ENCODE assay signal across 25 cellular contexts in the genomic region with DNA sequence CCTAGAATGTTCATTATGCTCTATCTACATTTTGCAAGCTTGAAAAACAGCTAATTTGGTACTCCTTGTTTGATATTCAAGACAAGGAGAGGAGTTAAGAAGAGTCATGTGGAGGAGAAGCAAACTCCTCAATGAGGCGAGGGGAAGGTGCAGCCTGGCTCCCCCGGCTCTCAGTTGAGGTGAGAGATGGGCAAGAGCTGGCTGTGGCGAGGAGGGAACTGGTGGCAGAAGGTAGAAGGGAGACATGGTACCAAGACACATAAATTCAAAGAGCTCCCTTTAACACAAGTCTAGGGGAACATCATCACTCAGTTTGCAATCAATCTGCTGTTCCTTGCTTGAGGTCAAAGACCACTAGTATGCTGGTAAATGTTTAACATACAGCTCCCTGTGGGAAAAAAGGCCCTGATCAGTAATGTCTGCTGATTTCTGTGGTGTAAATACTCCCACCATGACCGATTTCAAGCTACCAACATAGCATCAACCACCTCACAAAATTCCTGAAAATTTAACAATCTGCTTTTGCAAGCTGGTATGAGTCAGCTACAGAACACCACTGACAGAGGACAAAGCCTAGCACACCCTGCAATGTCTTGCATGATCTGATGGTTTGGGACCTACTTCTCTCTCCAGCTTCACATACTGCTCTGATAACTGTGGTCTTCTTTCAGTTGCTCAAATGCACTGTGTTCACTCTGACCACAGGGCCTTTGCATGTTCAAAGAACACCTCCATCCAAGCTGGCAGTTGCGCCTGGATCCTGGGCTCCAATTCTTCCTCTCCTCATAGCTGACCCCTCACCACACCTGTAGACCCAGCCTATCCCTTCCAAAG.
DNase-seq lines count a peak whose midpoint lies in the region; ATAC-seq, FAIRE-seq and TF ChIP-seq lines count a peak whose summit lies in the region.
"Had no signal": no experiment of that assay in that cellular context is flagged by ENCODE, and none has a peak within 500 bp of the region (broad histone marks: within the 10 kb centered on the region; RNA-seq: fewer than 3 reads in every experiment).

No MANE protein-coding gene starts in this region.

- no peak for DNase-seq in natural killer cell treated with Interleukin-12 subunit alpha and Interleukin-12 subunit beta and Interleukin-15 and Interleukin-18, amount 100 ng/mL, for 72 hours (ENCODE audit: low spot score)
- no peak for DNase-seq in natural killer cell
- DNase-seq in HepG2 (ENCODE audit: low spot score) = peak; percentile 66
- DNase-seq in small intestine = peak; percentile 45
- DNase-seq in activated CD4-positive, alpha-beta T cell treated with anti-CD3 and anti-CD28 coated beads, Interleukin-2, amount 10 ng/mL, durations not matched to agents 7 days and 5 days = no peak
- DNase-seq: 8988T; ACHN; AML-193; BE2C; Caco-2; CD4-positive, alpha-beta T cell; DMS153; DND-41; GM23248; H7; HCEC 1CT had no signal

- FAIRE-seq in HepG2 (lab: Jason Lieb, UNC) (peak; percentile 98), small intestine (lab: Jason Lieb, UNC) (no peak)
- FAIRE-seq: A549, G401.6, GM12892, H1 had no signal

- TF ChIP-seq EP300 in HepG2 (IDR thresholded peaks at IDR 0.05; ENCODE audit: low read depth in 2 of 2, low read length in 2 of 2) (no peak), HepG2 (CRISPR knock-in tag; IDR thresholded peaks at IDR 0.05; ENCODE audit: borderline replicate concordance) (no peak)

- TF ChIP-seq RAD21 in HepG2 (CRISPR knock-in tag; IDR thresholded peaks at IDR 0.05) = no peak

- peak; percentile 9 to 22 for ATAC-seq in natural killer cell treated with Interleukin-12 subunit alpha and Interleukin-12 subunit beta and Interleukin-15 and Interleukin-18, amount 100 ng/mL, for 72 hours
- no peak for ATAC-seq in natural killer cell
- ATAC-seq in esophagus mucosa = peak; percentile 39
- peak; percentile 98 for ATAC-seq in HepG2
- ATAC-seq in HG03097 (IDR thresholded peaks at IDR 0.05; ENCODE audit: low FRiP score, unreplicated experiment) = no peak
- no peak for ATAC-seq in GM19455 (IDR thresholded peaks at IDR 0.05; ENCODE audit: unreplicated experiment)
- ATAC-seq: A549 had no signal

- CTCF ChIA-PET in HepG2 (lab: Yijun Ruan, JAX; ENCODE audit: low intra/inter-chr PET ratio, low total read pairs) = no interaction called here
- CTCF ChIA-PET in activated CD4-positive, alpha-beta T cell treated with anti-CD3 and anti-CD28 coated beads, Interleukin-2, amount 10 ng/mL, durations not matched to agents 7 days and 5 days (lab: Charles Lee) = interaction anchor here (0.6 kb wide), 1 partner anchor 990 kb away, joined by 3 read pairs; no protein-coding TSS in a partner anchor

- peaks cover 6% of the 10 kb centered on the region for H3K9me3 ChIP-seq in HepG2 (ENCODE audit: low read length)
- H3K9me3 ChIP-seq in small intestine (ENCODE audit: control insufficient read depth, low read depth) = no peaks in the 10 kb centered on the region
- H3K9me3 ChIP-seq: A549; BE2C; BLaER1 treated with 17β-estradiol and CSF1 and Interleukin-3, amounts not matched to agents 10 nM and 100 nM; Caco-2 had no signal

- H3K27ac ChIP-seq in HepG2 (ENCODE audit: extremely low read length, insufficient read depth, low read length) = no peak overlapping the region
- H3K27ac ChIP-seq in small intestine (ENCODE audit: low read depth in 1 of 2, low read length in 1 of 2) = no peak overlapping the region
- H3K27ac ChIP-seq: A549; BLaER1 treated with 17β-estradiol and CSF1 and Interleukin-3, amounts not matched to agents 10 nM and 100 nM; GM23248 had no signal

- POLR2A ChIA-PET in HepG2 (lab: Yijun Ruan, JAX) = no interaction called here
- POLR2A ChIA-PET in activated CD4-positive, alpha-beta T cell treated with anti-CD3 and anti-CD28 coated beads, Interleukin-2, amount 10 ng/mL, durations not matched to agents 7 days and 5 days (lab: Charles Lee) = no interaction called here

- no peaks in the 10 kb centered on the region for H3K9me3 Mint-ChIP-seq in natural killer cell treated with Interleukin-12 subunit alpha and Interleukin-12 subunit beta and Interleukin-15 and Interleukin-18, amount 100 ng/mL, for 72 hours
- H3K9me3 Mint-ChIP-seq in natural killer cell = peaks cover 0 to 4% of the 10 kb centered on the region in 2 donors
- no peaks in the 10 kb centered on the region for H3K9me3 Mint-ChIP-seq in activated CD4-positive, alpha-beta T cell treated with anti-CD3 and anti-CD28 coated beads, Interleukin-2, amount 10 ng/mL, durations not matched to agents 7 days and 5 days
- H3K9me3 Mint-ChIP-seq: CD4-positive, alpha-beta T cell had no signal

- H3K4me1 ChIP-seq in HepG2 (ENCODE audit: insufficient read depth, low read length) (peaks cover 17% of the 10 kb centered on the region), small intestine (ENCODE audit: control insufficient read depth in 2 of 2, insufficient read depth in 1 of 2, low read depth in 1 of 2, low read length in 1 of 2) (no peaks in the 10 kb centered on the region)
- H3K4me1 ChIP-seq: A549; BE2C; BLaER1 treated with 17β-estradiol and CSF1 and Interleukin-3, amounts not matched to agents 10 nM and 100 nM; Caco-2 had no signal

- WGBS in HepG2 (ENCODE audit: low lambda C conversion rate) = 27% methylated on average over 5 of the region's 5 CpGs
- 64 to 75% (median 69%) methylated on average over 5 of the region's 5 CpGs for WGBS in small intestine, 3 donors

- no peaks in the 10 kb centered on the region for H4K20me1 ChIP-seq in HepG2 (ENCODE audit: insufficient read depth, low read length)
- H4K20me1 ChIP-seq: BLaER1 treated with 17β-estradiol and CSF1 and Interleukin-3, amounts not matched to agents 10 nM and 100 nM had no signal

- peaks cover 2 to 9% of the 10 kb centered on the region in 2 donors for H3K27me3 Mint-ChIP-seq in natural killer cell treated with Interleukin-12 subunit alpha and Interleukin-12 subunit beta and Interleukin-15 and Interleukin-18, amount 100 ng/mL, for 72 hours
- H3K27me3 Mint-ChIP-seq in natural killer cell (ENCODE audit: low read depth in 2 of 2) = peaks cover 0 to 3% of the 10 kb centered on the region in 2 donors
- no peaks in the 10 kb centered on the region for H3K27me3 Mint-ChIP-seq in activated CD4-positive, alpha-beta T cell treated with anti-CD3 and anti-CD28 coated beads, Interleukin-2, amount 10 ng/mL, durations not matched to agents 7 days and 5 days
- H3K27me3 Mint-ChIP-seq: CD4-positive, alpha-beta T cell had no signal

- H3K79me2 ChIP-seq in HepG2 (ENCODE audit: insufficient read depth, low read length) = no peaks in the 10 kb centered on the region

- no peak for TF ChIP-seq CTCF in natural killer cell (IDR thresholded peaks at IDR 0.05)
- TF ChIP-seq CTCF in HepG2 (CRISPR knock-in tag; IDR thresholded peaks at IDR 0.05) = no peak

- H3K4me2 ChIP-seq in HepG2 (ENCODE audit: low read depth, low read length) = peak overlapping the region; percentile 45
- H3K4me2 ChIP-seq: A549; BLaER1 treated with 17β-estradiol and CSF1 and Interleukin-3, amounts not matched to agents 10 nM and 100 nM had no signal

- no peak overlapping the region for H3K9ac ChIP-seq in HepG2 (ENCODE audit: insufficient read depth, low read depth, low read length)
- H3K9ac ChIP-seq: BLaER1 treated with 17β-estradiol and CSF1 and Interleukin-3, amounts not matched to agents 10 nM and 100 nM; GM23248 had no signal

- no peak overlapping the region for H3K27ac Mint-ChIP-seq in natural killer cell treated with Interleukin-12 subunit alpha and Interleukin-12 subunit beta and Interleukin-15 and Interleukin-18, amount 100 ng/mL, for 72 hours
- no peak overlapping the region for H3K27ac Mint-ChIP-seq in natural killer cell
- H3K27ac Mint-ChIP-seq in activated CD4-positive, alpha-beta T cell treated with anti-CD3 and anti-CD28 coated beads, Interleukin-2, amount 10 ng/mL, durations not matched to agents 7 days and 5 days = no peak overlapping the region
- H3K27ac Mint-ChIP-seq: CD14-positive monocyte; CD4-positive, alpha-beta T cell had no signal

- no peak overlapping the region for H3K4me3 Mint-ChIP-seq in natural killer cell treated with Interleukin-12 subunit alpha and Interleukin-12 subunit beta and Interleukin-15 and Interleukin-18, amount 100 ng/mL, for 72 hours
- H3K4me3 Mint-ChIP-seq in natural killer cell = no peak overlapping the region
- H3K4me3 Mint-ChIP-seq in activated CD4-positive, alpha-beta T cell treated with anti-CD3 and anti-CD28 coated beads, Interleukin-2, amount 10 ng/mL, durations not matched to agents 7 days and 5 days = no peak overlapping the region
- H3K4me3 Mint-ChIP-seq: CD14-positive monocyte; CD4-positive, alpha-beta T cell had no signal

- peaks cover 0 to 2% of the 10 kb centered on the region in 2 experiments; a peak in 1 of 5 replicates for H3K27me3 ChIP-seq in HepG2 (ENCODE audit: control insufficient read depth in 1 of 2, insufficient read depth in 2 of 2, low read length in 2 of 2)
- H3K27me3 ChIP-seq in small intestine (ENCODE audit: control insufficient read depth in 2 of 2, insufficient read depth in 2 of 2, low read length in 2 of 2) = no peaks in the 10 kb centered on the region
- H3K27me3 ChIP-seq: BE2C; BLaER1 treated with 17β-estradiol and CSF1 and Interleukin-3, amounts not matched to agents 10 nM and 100 nM had no signal

- no peak for TF ChIP-seq POLR2A in HepG2 (IDR thresholded peaks at IDR 0.05; ENCODE audit: insufficient read depth in 1 of 2, low read depth in 2 of 2, low read length in 2 of 2)

- BruUV-seq in HepG2 (replicated peaks; lab: Mats Ljungman, UMichigan) = no TSS peak

- no peaks in the 10 kb centered on the region for H3K36me3 ChIP-seq in HepG2 (replicated peaks in 1 of 2; ENCODE audit: control insufficient read depth in 1 of 2, insufficient read depth in 2 of 2, low read length in 2 of 2)
- H3K36me3 ChIP-seq in small intestine (ENCODE audit: control insufficient read depth in 2 of 2, insufficient read depth in 2 of 2, low read length in 2 of 2) = no peaks in the 10 kb centered on the region
- H3K36me3 ChIP-seq: BE2C; BLaER1 treated with 17β-estradiol and CSF1 and Interleukin-3, amounts not matched to agents 10 nM and 100 nM had no signal

- H3K36me3 Mint-ChIP-seq in natural killer cell treated with Interleukin-12 subunit alpha and Interleukin-12 subunit beta and Interleukin-15 and Interleukin-18, amount 100 ng/mL, for 72 hours = no peaks in the 10 kb centered on the region
- H3K36me3 Mint-ChIP-seq in natural killer cell = no peaks in the 10 kb centered on the region
- no peaks in the 10 kb centered on the region for H3K36me3 Mint-ChIP-seq in activated CD4-positive, alpha-beta T cell treated with anti-CD3 and anti-CD28 coated beads, Interleukin-2, amount 10 ng/mL, durations not matched to agents 7 days and 5 days (ENCODE audit: low read depth)
- H3K36me3 Mint-ChIP-seq: CD14-positive monocyte had no signal

- no peaks in the 10 kb centered on the region for H3K4me1 Mint-ChIP-seq in natural killer cell treated with Interleukin-12 subunit alpha and Interleukin-12 subunit beta and Interleukin-15 and Interleukin-18, amount 100 ng/mL, for 72 hours (ENCODE audit: low read depth in 2 of 2)
- no peaks in the 10 kb centered on the region for H3K4me1 Mint-ChIP-seq in natural killer cell
- H3K4me1 Mint-ChIP-seq in activated CD4-positive, alpha-beta T cell treated with anti-CD3 and anti-CD28 coated beads, Interleukin-2, amount 10 ng/mL, durations not matched to agents 7 days and 5 days = no peaks in the 10 kb centered on the region
- H3K4me1 Mint-ChIP-seq: CD14-positive monocyte had no signal

- H2AFZ ChIP-seq in HepG2 (ENCODE audit: low read length) = no peak overlapping the region
- H2AFZ ChIP-seq: GM23248 had no signal

- peak overlapping the region in 1 of 3 experiments; percentile 6; a peak in 1 of 6 replicates for H3K4me3 ChIP-seq in HepG2 (replicated peaks in 1 of 3; ENCODE audit: insufficient read depth in 1 of 3, low read depth in 2 of 3, low read length in 3 of 3)
- H3K4me3 ChIP-seq in small intestine (ENCODE audit: low read depth in 1 of 2, low read length in 2 of 2) = no peak overlapping the region
- H3K4me3 ChIP-seq: A549; BLaER1 treated with 17β-estradiol and CSF1 and Interleukin-3, amounts not matched to agents 10 nM and 100 nM; GM23248 had no signal

- intact Hi-C loops in natural killer cell (cut with micrococcal nuclease) = no loop called here
- intact Hi-C loops in HepG2 (cut with micrococcal nuclease; ENCODE audit: unreplicated experiment) = no loop called here

- in situ Hi-C loops in HepG2 (cut with HindIII; ENCODE audit: extremely low pct_ligation_motif_present, low pct_unique_long_range_greater_than_20kb) = no loop called here

Comparison
In these comparisons a context has a peak if more than half of its experiments do, and no peak if none do; other contexts are left out.
1. ATAC-seq: peak in natural killer cell treated with Interleukin-12 subunit alpha and Interleukin-12 subunit beta and Interleukin-15 and Interleukin-18, amount 100 ng/mL, for 72 hours (2 of 2), esophagus mucosa (single experiment) and HepG2 (single experiment); none in natural killer cell (0 of 3), HG03097 (single experiment) and GM19455 (single experiment).
2. DNase-seq: peak in HepG2 (single experiment) and small intestine (single experiment); none in natural killer cell treated with Interleukin-12 subunit alpha and Interleukin-12 subunit beta and Interleukin-15 and Interleukin-18, amount 100 ng/mL, for 72 hours (single experiment), natural killer cell (single experiment) and activated CD4-positive, alpha-beta T cell treated with anti-CD3 and anti-CD28 coated beads, Interleukin-2, amount 10 ng/mL, durations not matched to agents 7 days and 5 days (single experiment).